19 cellular contexts compared by ENCODE assay signal in genomic region chr2:83071914-83072313, GRCh38.
"Had no signal": no experiment of that assay in that cellular context is flagged by ENCODE, and none has a peak within 500 bp of the region (broad histone marks: within the 10 kb centered on the region; RNA-seq: fewer than 3 reads in every experiment).

No MANE protein-coding gene starts in this region.

- H3K36me3 ChIP-seq: gastrocnemius medialis, transverse colon, WERI-Rb-1 had no signal

- H3K9me3 Mint-ChIP-seq: neural crest cell had no signal

- ATAC-seq: activated CD8-positive, alpha-beta T cell treated with anti-CD3 and anti-CD28 coated beads, Interleukin-2, amount 10 ng/mL, durations not matched to agents 7 days and 5 days; activated naive CD4-positive, alpha-beta T cell treated with anti-CD3 and anti-CD28 coated beads, Interleukin-2, amount 50 U/mL, for 72 hours; gastrocnemius medialis; naive thymus-derived CD4-positive, alpha-beta T cell; sciatic nerve; stimulated activated naive B cell treated with anti-CD40 and anti-IgM and Interleukin-4, amounts not matched to agents 10 μg/mL and 1 μg/mL and 100 μg/mL, for 72 hours had no signal

- H3K27me3 Mint-ChIP-seq: naive thymus-derived CD4-positive, alpha-beta T cell; stimulated activated naive B cell treated with anti-CD40 and anti-IgM and Interleukin-4, amounts not matched to agents 10 μg/mL and 1 μg/mL and 100 μg/mL, for 72 hours had no signal

- H3K4me3 Mint-ChIP-seq: activated CD8-positive, alpha-beta T cell treated with anti-CD3 and anti-CD28 coated beads, Interleukin-2, amount 10 ng/mL, durations not matched to agents 7 days and 5 days; brain; naive thymus-derived CD4-positive, alpha-beta T cell; neural crest cell; stimulated activated naive B cell treated with anti-CD40 and anti-IgM and Interleukin-4, amounts not matched to agents 10 μg/mL and 1 μg/mL and 100 μg/mL, for 72 hours had no signal

- H3K4me1 Mint-ChIP-seq: naive thymus-derived CD4-positive, alpha-beta T cell; neural crest cell; stimulated activated naive B cell treated with anti-CD40 and anti-IgM and Interleukin-4, amounts not matched to agents 10 μg/mL and 1 μg/mL and 100 μg/mL, for 72 hours had no signal

- H3K9me3 ChIP-seq: gastrocnemius medialis, transverse colon had no signal

- H3K4me1 ChIP-seq: gastrocnemius medialis had no signal

- H3K27me3 ChIP-seq: gastrocnemius medialis, transverse colon had no signal

- DNase-seq: activated CD4-positive, alpha-beta T cell treated with anti-CD3 and anti-CD28 coated beads for 1 hour; activated CD4-positive, alpha-beta T cell treated with anti-CD3 and anti-CD28 coated beads, Interleukin-2, amount 50 U/mL, for 1 hour; activated CD8-positive, alpha-beta T cell treated with anti-CD3 and anti-CD28 coated beads, Interleukin-2, amount 10 ng/mL, durations not matched to agents 7 days and 5 days; aorta; gastrocnemius medialis; hypothalamus; kidney; naive thymus-derived CD4-positive, alpha-beta T cell; posterior cingulate gyrus; stimulated activated CD4-positive, alpha-beta T cell treated with anti-CD3 and anti-CD28 coated beads, Interleukin-15, amount 100 ng/mL, for 24 hours; stimulated activated naive B cell treated with anti-CD40 and anti-IgM and Interleukin-4, amounts not matched to agents 10 μg/mL and 1 μg/mL and 100 μg/mL, for 72 hours; transverse colon; WERI-Rb-1 had no signal

- H3K27ac Mint-ChIP-seq: activated CD8-positive, alpha-beta T cell treated with anti-CD3 and anti-CD28 coated beads, Interleukin-2, amount 10 ng/mL, durations not matched to agents 7 days and 5 days; activated naive CD4-positive, alpha-beta T cell treated with anti-CD3 and anti-CD28 coated beads, Interleukin-2, amount 50 U/mL, for 72 hours; stimulated activated naive B cell treated with anti-CD40 and anti-IgM and Interleukin-4, amounts not matched to agents 10 μg/mL and 1 μg/mL and 100 μg/mL, for 72 hours had no signal

- H3K4me3 ChIP-seq: gastrocnemius medialis, lung, smooth muscle cell, transverse colon had no signal

- H3K27ac ChIP-seq: gastrocnemius medialis, transverse colon, WERI-Rb-1 had no signal

- H3K4me2 ChIP-seq: smooth muscle cell had no signal

- H3K36me3 Mint-ChIP-seq: activated naive CD4-positive, alpha-beta T cell treated with anti-CD3 and anti-CD28 coated beads, Interleukin-2, amount 50 U/mL, for 72 hours; brain; naive thymus-derived CD4-positive, alpha-beta T cell; stimulated activated naive B cell treated with anti-CD40 and anti-IgM and Interleukin-4, amounts not matched to agents 10 μg/mL and 1 μg/mL and 100 μg/mL, for 72 hours had no signal
